22 cellular contexts compared by ENCODE assay signal in genomic region chr17:19539040-19539399, GRCh38. TPM values are rescaled to one million over a fixed set of nuclear protein-coding genes. Genes with fewer than 3 reads are reported as not detected.
A peak's percentile ranks its signal among the peaks of the same experiment; 100 is the strongest.
DNase-seq lines count a peak whose midpoint lies in the region; ATAC-seq and TF ChIP-seq lines count a peak whose summit lies in the region.
"Had no signal": no experiment of that assay in that cellular context is flagged by ENCODE, and none has a peak within 500 bp of the region (broad histone marks: within the 10 kb centered on the region; RNA-seq: fewer than 3 reads in every experiment).

No MANE protein-coding gene starts in this region.

- TF ChIP-seq CTCF in heart right ventricle (IDR thresholded peaks at IDR 0.05) = no peak
- no peak for TF ChIP-seq CTCF in nephron (IDR thresholded peaks at IDR 0.05; ENCODE audit: unreplicated experiment in 3 of 3)
- no peak for TF ChIP-seq CTCF in thyroid gland (IDR thresholded peaks at IDR 0.05)
- TF ChIP-seq CTCF in glutamatergic neuron (IDR thresholded peaks at IDR 0.05; ENCODE audit: partially characterized antibody, unreplicated experiment) = no peak

- ATAC-seq in heart right ventricle = peak in 5 of 8 donors; percentile 32 to 63 (median 45)
- ATAC-seq: activated T-helper 17 cell treated with anti-CD3 and anti-CD28 coated beads, Interleukin-2, amount 50 U/mL, for 72 hours; stimulated activated naive CD8-positive, alpha-beta T cell treated with anti-CD3 and anti-CD28 coated beads, Interleukin-15, amount 100 ng/mL, for 72 hours; T-cell had no signal

- intact Hi-C loops in heart right ventricle (cut with DNase I) = no loop called here
- intact Hi-C loops in thyroid gland (cut with DNase I) = no loop called here
- intact Hi-C loops in activated T-helper 2 cell treated with anti-CD3 and anti-CD28 coated beads, Interferon-gamma antibody, Interleukin-2, Interleukin-4, amounts not matched to agents 10 μg/mL and 5 μg/mL and 100 μg/mL, durations not matched to agents 14 hours and 24 hours and 36 hours (cut with micrococcal nuclease) = no loop called here

- H3K36me3 Mint-ChIP-seq in nephron (ENCODE audit: low read depth) (no peaks in the 10 kb centered on the region), glutamatergic neuron (ENCODE audit: unreplicated experiment) (no peaks in the 10 kb centered on the region)
- H3K36me3 Mint-ChIP-seq in activated T-helper 2 cell treated with anti-CD3 and anti-CD28 coated beads, Interferon-gamma antibody, Interleukin-2, Interleukin-4, amounts not matched to agents 10 μg/mL and 5 μg/mL and 100 μg/mL, durations not matched to agents 14 hours and 24 hours and 36 hours (ENCODE audit: low read depth) = no peaks in the 10 kb centered on the region
- H3K36me3 Mint-ChIP-seq: activated naive CD8-positive, alpha-beta T cell treated with anti-CD3 and anti-CD28 coated beads, Interleukin-2, amount 10 ng/mL, durations not matched to agents 7 days and 5 days; T-cell had no signal

- H3K27ac Mint-ChIP-seq in nephron = peak overlapping the region; percentile 33 to 91 (median 35)
- no peak overlapping the region for H3K27ac Mint-ChIP-seq in glutamatergic neuron (ENCODE audit: unreplicated experiment)
- H3K27ac Mint-ChIP-seq in activated T-helper 2 cell treated with anti-CD3 and anti-CD28 coated beads, Interferon-gamma antibody, Interleukin-2, Interleukin-4, amounts not matched to agents 10 μg/mL and 5 μg/mL and 100 μg/mL, durations not matched to agents 14 hours and 24 hours and 36 hours = no peak overlapping the region
- H3K27ac Mint-ChIP-seq: activated naive CD8-positive, alpha-beta T cell treated with anti-CD3 and anti-CD28 coated beads, Interleukin-2, amount 10 ng/mL, durations not matched to agents 7 days and 5 days; activated T-helper 17 cell treated with anti-CD3 and anti-CD28 coated beads, Interleukin-2, amount 50 U/mL, for 72 hours; stimulated activated naive CD8-positive, alpha-beta T cell treated with anti-CD3 and anti-CD28 coated beads, Interleukin-15, amount 100 ng/mL, for 72 hours; T-cell had no signal

- H3K36me3 ChIP-seq in heart right ventricle (no peaks in the 10 kb centered on the region), thyroid gland (no peaks in the 10 kb centered on the region)
- H3K36me3 ChIP-seq: neutrophil, SJCRH30, tibial artery had no signal

- DNase-seq in NCI-H2171 treated with DMSO at 0.1 percent for 48 hours (lab: John Stamatoyannopoulos, UW) = peak; percentile 15
- DNase-seq in NCI-H2171 (lab: John Stamatoyannopoulos, UW) = no peak
- no peak for DNase-seq in heart right ventricle
- peak; percentile 65 to 71 for DNase-seq in thyroid gland
- DNase-seq in glutamatergic neuron = no peak
- DNase-seq in NCI-H510A (lab: John Stamatoyannopoulos, UW) = no peak
- no peak for DNase-seq in activated T-helper 2 cell treated with anti-CD3 and anti-CD28 coated beads, Interferon-gamma antibody, Interleukin-2, Interleukin-4, amounts not matched to agents 10 μg/mL and 5 μg/mL and 100 μg/mL, durations not matched to agents 14 hours and 24 hours and 36 hours (ENCODE audit: low spot score)
- DNase-seq: activated CD4-positive, alpha-beta T cell treated with anti-CD3 and anti-CD28 coated beads, Interleukin-2, amount 50 U/mL, for 48 hours; activated CD8-positive, alpha-beta memory T cell treated with anti-CD3 and anti-CD28 coated beads, Interleukin-2, amount 50 U/mL, for 4 hours; activated naive CD8-positive, alpha-beta T cell treated with anti-CD3 and anti-CD28 coated beads, Interleukin-2, amount 10 ng/mL, durations not matched to agents 7 days and 5 days; DMS53; NCI-H2081; SJCRH30; stimulated activated CD4-positive, alpha-beta T cell treated with anti-CD3 and anti-CD28 coated beads, Interleukin-15, amount 100 ng/mL, for 24 hours; stimulated activated naive CD8-positive, alpha-beta T cell treated with anti-CD3 and anti-CD28 coated beads, Interleukin-15, amount 100 ng/mL, for 72 hours; T-cell had no signal

- H3K27ac ChIP-seq in heart right ventricle (peak overlapping the region in 1 of 10 donors; percentile 34), thyroid gland (peak overlapping the region; percentile 68 to 82 (median 69))
- H3K27ac ChIP-seq: 22Rv1, neutrophil, SJCRH30, tibial artery had no signal

- H3K9me3 ChIP-seq in heart right ventricle (no peaks in the 10 kb centered on the region), thyroid gland (no peaks in the 10 kb centered on the region)
- H3K9me3 ChIP-seq: neutrophil, SJCRH30, tibial artery had no signal

- H3K27me3 ChIP-seq in heart right ventricle (peaks cover 0 to 18% (median 13%) of the 10 kb centered on the region in 7 donors), thyroid gland (no peaks in the 10 kb centered on the region)
- H3K27me3 ChIP-seq: tibial artery had no signal

- WGBS in heart right ventricle, 2 donors = 72 to 83% methylated on average over 7 of the region's 7 CpGs
- WGBS in thyroid gland, 2 donors = 40 to 59% methylated on average over 5 to 6 of the region's 7 CpGs

- H3K27me3 Mint-ChIP-seq in nephron (ENCODE audit: low read depth) = peaks cover 40% of the 10 kb centered on the region
- H3K27me3 Mint-ChIP-seq in glutamatergic neuron (ENCODE audit: unreplicated experiment) = peaks cover 14% of the 10 kb centered on the region
- peaks cover 37% of the 10 kb centered on the region for H3K27me3 Mint-ChIP-seq in activated T-helper 2 cell treated with anti-CD3 and anti-CD28 coated beads, Interferon-gamma antibody, Interleukin-2, Interleukin-4, amounts not matched to agents 10 μg/mL and 5 μg/mL and 100 μg/mL, durations not matched to agents 14 hours and 24 hours and 36 hours (ENCODE audit: low read depth)

- H3K9me3 Mint-ChIP-seq in nephron (no peaks in the 10 kb centered on the region), glutamatergic neuron (ENCODE audit: unreplicated experiment) (peaks cover 5% of the 10 kb centered on the region)
- H3K9me3 Mint-ChIP-seq in activated T-helper 2 cell treated with anti-CD3 and anti-CD28 coated beads, Interferon-gamma antibody, Interleukin-2, Interleukin-4, amounts not matched to agents 10 μg/mL and 5 μg/mL and 100 μg/mL, durations not matched to agents 14 hours and 24 hours and 36 hours = no peaks in the 10 kb centered on the region
- H3K9me3 Mint-ChIP-seq: activated naive CD8-positive, alpha-beta T cell treated with anti-CD3 and anti-CD28 coated beads, Interleukin-2, amount 10 ng/mL, durations not matched to agents 7 days and 5 days; activated T-helper 17 cell treated with anti-CD3 and anti-CD28 coated beads, Interleukin-2, amount 50 U/mL, for 72 hours; stimulated activated naive CD8-positive, alpha-beta T cell treated with anti-CD3 and anti-CD28 coated beads, Interleukin-15, amount 100 ng/mL, for 72 hours; T-cell had no signal

- H3K4me3 Mint-ChIP-seq in nephron (no peak overlapping the region), glutamatergic neuron (ENCODE audit: unreplicated experiment) (no peak overlapping the region)
- no peak overlapping the region for H3K4me3 Mint-ChIP-seq in activated T-helper 2 cell treated with anti-CD3 and anti-CD28 coated beads, Interferon-gamma antibody, Interleukin-2, Interleukin-4, amounts not matched to agents 10 μg/mL and 5 μg/mL and 100 μg/mL, durations not matched to agents 14 hours and 24 hours and 36 hours (ENCODE audit: low read depth)
- H3K4me3 Mint-ChIP-seq: activated naive CD8-positive, alpha-beta T cell treated with anti-CD3 and anti-CD28 coated beads, Interleukin-2, amount 10 ng/mL, durations not matched to agents 7 days and 5 days; activated T-helper 17 cell treated with anti-CD3 and anti-CD28 coated beads, Interleukin-2, amount 50 U/mL, for 72 hours; stimulated activated naive CD8-positive, alpha-beta T cell treated with anti-CD3 and anti-CD28 coated beads, Interleukin-15, amount 100 ng/mL, for 72 hours; T-cell had no signal

- TF ChIP-seq POLR2A in thyroid gland (IDR thresholded peaks at IDR 0.05) = no peak

- H3K4me1 Mint-ChIP-seq in nephron (peaks cover 12% of the 10 kb centered on the region), glutamatergic neuron (ENCODE audit: low read depth, unreplicated experiment) (peaks cover 17% of the 10 kb centered on the region)
- H3K4me1 Mint-ChIP-seq in activated T-helper 2 cell treated with anti-CD3 and anti-CD28 coated beads, Interferon-gamma antibody, Interleukin-2, Interleukin-4, amounts not matched to agents 10 μg/mL and 5 μg/mL and 100 μg/mL, durations not matched to agents 14 hours and 24 hours and 36 hours (ENCODE audit: low read depth) = peaks cover 5% of the 10 kb centered on the region
- H3K4me1 Mint-ChIP-seq: activated T-helper 17 cell treated with anti-CD3 and anti-CD28 coated beads, Interleukin-2, amount 50 U/mL, for 72 hours had no signal

- H3K4me3 ChIP-seq in heart right ventricle (no peak overlapping the region), thyroid gland (replicated peaks in 1 of 3) (no peak overlapping the region)
- H3K4me3 ChIP-seq: lung, SJCRH30, tibial artery had no signal

- H3K4me1 ChIP-seq in heart right ventricle (peaks cover 0 to 21% (median 9%) of the 10 kb centered on the region in 9 donors), thyroid gland (peaks cover 9 to 27% of the 10 kb centered on the region in 2 donors)
- H3K4me1 ChIP-seq: SJCRH30 had no signal

RNA-seq across cellular contexts. Expression of gene SLC47A1, which starts 5.4 kb away (rescaled TPM):
- total RNA-seq in heart right ventricle (10 to 100 TPM in 5 of 10 donors, 1 to 10 TPM in 5; 2.1 to 20.3 (median 9.2) TPM), thyroid gland (10 to 100 TPM in 2 of 4 donors, 1 to 10 TPM in 2; 4.3 to 48.6 (median 11.8) TPM), glutamatergic neuron (ENCODE audit: unreplicated experiment) (not detected)
- 1 to 10 TPM in 1 of 2 donors, under 1 TPM in 1; 0.62 to 6.3 TPM for polyA plus RNA-seq in heart right ventricle
- 0.07 and 0.25 TPM in 2 replicates for total RNA-seq in activated T-helper 2 cell treated with anti-CD3 and anti-CD28 coated beads, Interferon-gamma antibody, Interleukin-2, Interleukin-4, amounts not matched to agents 10 μg/mL and 5 μg/mL and 100 μg/mL, durations not matched to agents 14 hours and 24 hours and 36 hours
- total RNA-seq: activated naive CD8-positive, alpha-beta T cell treated with anti-CD3 and anti-CD28 coated beads, Interleukin-2, amount 10 ng/mL, durations not matched to agents 7 days and 5 days; SJCRH30 had no signal

Comparison
In these comparisons a context has a peak if more than half of its experiments do, and no peak if none do; other contexts are left out.
1. DNase-seq: peak in NCI-H2171 treated with DMSO at 0.1 percent for 48 hours (single experiment) and thyroid gland (2 of 2); none in NCI-H2171 (single experiment), heart right ventricle (0 of 2), glutamatergic neuron (single experiment), NCI-H510A (single experiment) and activated T-helper 2 cell treated with anti-CD3 and anti-CD28 coated beads, Interferon-gamma antibody, Interleukin-2, Interleukin-4, amounts not matched to agents 10 μg/mL and 5 μg/mL and 100 μg/mL, durations not matched to agents 14 hours and 24 hours and 36 hours (single experiment).
2. H3K27ac Mint-ChIP-seq: peak in nephron (3 of 3); none in glutamatergic neuron (single experiment) and activated T-helper 2 cell treated with anti-CD3 and anti-CD28 coated beads, Interferon-gamma antibody, Interleukin-2, Interleukin-4, amounts not matched to agents 10 μg/mL and 5 μg/mL and 100 μg/mL, durations not matched to agents 14 hours and 24 hours and 36 hours (single experiment).